1 cellular context compared by ENCODE assay signal in genomic region chr14:67335781-67336180, GRCh38.
TF ChIP-seq lines count a peak whose summit lies in the region.

No MANE protein-coding gene starts in this region.

TF ChIP-seq in liver, 16 proteins besides CTCF, POLR2A, EP300 and RAD21 (continued from another document):
- TF ChIP-seq, protein P1, sequence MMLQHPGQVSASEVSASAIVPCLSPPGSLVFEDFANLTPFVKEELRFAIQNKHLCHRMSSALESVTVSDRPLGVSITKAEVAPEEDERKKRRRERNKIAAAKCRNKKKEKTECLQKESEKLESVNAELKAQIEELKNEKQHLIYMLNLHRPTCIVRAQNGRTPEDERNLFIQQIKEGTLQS (IDR thresholded peaks at IDR 0.05) = no peak
- TF ChIP-seq FOXA2 (IDR thresholded peaks at IDR 0.05) (no peak), HNF4A (conservative IDR thresholded peaks at IDR 0.05) (no peak), ZBTB33 (IDR thresholded peaks at IDR 0.05) (no peak), YY1 (IDR thresholded peaks at IDR 0.05) (no peak), MAX (IDR thresholded peaks at IDR 0.05) (no peak)
TF ChIP-seq in liver: peak in this region for 0.
